ENCODE assay signal across 38 cellular contexts in genomic region chrX:155329293-155329692, GRCh38. TPM values are rescaled to one million over a fixed set of nuclear protein-coding genes. Genes with fewer than 3 reads are reported as not detected.
"Had no signal": no experiment of that assay in that cellular context is flagged by ENCODE, and none has a peak within 500 bp of the region (broad histone marks: within the 10 kb centered on the region; RNA-seq: fewer than 3 reads in every experiment).

No MANE protein-coding gene starts in this region.

- H3K4me3 ChIP-seq: ascending aorta, esophagus squamous epithelium, gastroesophageal sphincter, heart right ventricle had no signal

- FAIRE-seq: bronchial epithelial cell, endometrium, endothelial cell of umbilical vein had no signal

- DNase-seq: activated CD4-positive, alpha-beta memory T cell treated with anti-CD3 and anti-CD28 coated beads for 36 hours; activated CD4-positive, alpha-beta T cell treated with anti-CD3 and anti-CD28 coated beads for 36 hours; activated CD4-positive, alpha-beta T cell treated with anti-CD3 and anti-CD28 coated beads, Interleukin-2, amount 10 ng/mL, durations not matched to agents 24 days and 14 days; activated CD4-positive, CD25-positive, alpha-beta regulatory T cell; activated CD4-positive, CD25-positive, alpha-beta regulatory T cell treated with anti-CD3 and anti-CD28 coated beads, Interleukin-2, amount 50 U/mL, for 72 hours; activated CD8-positive, alpha-beta memory T cell treated with anti-CD3 and anti-CD28 coated beads, Interleukin-2, amount 10 ng/mL, durations not matched to agents 7 days and 5 days; activated CD8-positive, alpha-beta memory T cell treated with anti-CD3 and anti-CD28 coated beads, Interleukin-2, amount 50 U/mL, for 4 hours; activated CD8-positive, alpha-beta T cell treated with anti-CD3 and anti-CD28 coated beads, Interleukin-2, amount 10 ng/mL, durations not matched to agents 7 days and 5 days; activated effector memory CD4-positive, alpha-beta T cell treated with anti-CD3 and anti-CD28 coated beads, Interleukin-2, amount 50 U/mL, for 16 hours; activated naive CD4-positive, alpha-beta T cell treated with anti-CD3 and anti-CD28 coated beads for 36 hours; activated naive CD8-positive, alpha-beta T cell treated with anti-CD3 and anti-CD28 coated beads, Interleukin-2, amount 10 ng/mL, durations not matched to agents 7 days and 5 days; activated T-cell treated with anti-CD3 and anti-CD28 coated beads, Interleukin-2, amount 50 U/mL, for 1 hour; activated T-cell treated with anti-CD3 and anti-CD28 coated beads, Interleukin-2, amount 50 U/mL, for 48 hours; brain microvascular endothelial cell; cortex of kidney; effector CD8-positive, alpha-beta T cell; esophagus squamous epithelium; foreskin melanocyte; heart right ventricle; T-helper 2 cell had no signal

- H3K4me1 ChIP-seq: ascending aorta, esophagus squamous epithelium, gastroesophageal sphincter, heart right ventricle had no signal

- H3K27me3 ChIP-seq: ascending aorta, brain microvascular endothelial cell, esophagus squamous epithelium, gastroesophageal sphincter, heart right ventricle had no signal

- H3K27ac ChIP-seq: ascending aorta, brain microvascular endothelial cell, epithelial cell of prostate, esophagus squamous epithelium, gastroesophageal sphincter, heart right ventricle had no signal

- H3K36me3 ChIP-seq: ascending aorta, brain microvascular endothelial cell, esophagus squamous epithelium, gastroesophageal sphincter, heart right ventricle had no signal

- H3K9me3 ChIP-seq: esophagus squamous epithelium, gastroesophageal sphincter had no signal

- ATAC-seq: activated CD4-positive, alpha-beta T cell treated with anti-CD3 and anti-CD28 coated beads for 36 hours; activated CD8-positive, alpha-beta memory T cell treated with anti-CD3 and anti-CD28 coated beads, Interleukin-2, amount 10 ng/mL, durations not matched to agents 7 days and 5 days; activated CD8-positive, alpha-beta T cell treated with anti-CD3 and anti-CD28 coated beads, Interleukin-2, amount 10 ng/mL, durations not matched to agents 7 days and 5 days; activated naive CD4-positive, alpha-beta T cell treated with anti-CD3 and anti-CD28 coated beads, Interleukin-2, amount 50 U/mL, for 72 hours; gastroesophageal sphincter; heart right ventricle had no signal

RNA-seq across cellular contexts. Expression of gene F8A2, which starts 52.6 kb away (rescaled TPM):
- total RNA-seq: activated CD4-positive, alpha-beta memory T cell treated with anti-CD3 and anti-CD28 coated beads for 36 hours; activated CD4-positive, alpha-beta T cell treated with anti-CD3 and anti-CD28 coated beads for 36 hours; activated CD4-positive, alpha-beta T cell treated with anti-CD3 and anti-CD28 coated beads, Interleukin-2, amount 10 ng/mL, durations not matched to agents 24 days and 14 days; activated CD8-positive, alpha-beta memory T cell treated with anti-CD3 and anti-CD28 coated beads for 36 hours; activated CD8-positive, alpha-beta memory T cell treated with anti-CD3 and anti-CD28 coated beads, Interleukin-2, amount 10 ng/mL, durations not matched to agents 7 days and 5 days; activated CD8-positive, alpha-beta T cell treated with anti-CD3 and anti-CD28 coated beads, Interleukin-2, amount 10 ng/mL, durations not matched to agents 7 days and 5 days; activated naive CD4-positive, alpha-beta T cell treated with anti-CD3 and anti-CD28 coated beads for 36 hours; activated naive CD4-positive, alpha-beta T cell treated with anti-CD3 and anti-CD28 coated beads, Interleukin-2, amount 50 U/mL, for 72 hours; activated naive CD8-positive, alpha-beta T cell treated with anti-CD3 and anti-CD28 coated beads, Interleukin-2, amount 10 ng/mL, durations not matched to agents 7 days and 5 days; activated T-helper 1 cell treated with anti-CD3 and anti-CD28 coated beads, Interleukin-12 subunit alpha, Interleukin-12 subunit beta, Interleukin-2, Interleukin-4 antibody, amounts not matched to agents 30 ng/mL and 10 ng/mL and 1 ng/mL, durations not matched to agents 14 hours and 24 hours and 36 hours; activated T-helper 2 cell treated with anti-CD3 and anti-CD28 coated beads, Interferon-gamma antibody, Interleukin-2, Interleukin-4, amounts not matched to agents 10 μg/mL and 5 μg/mL and 100 μg/mL, durations not matched to agents 14 hours and 24 hours and 36 hours; ascending aorta; cardiac septum; cerebellum; dermis microvascular lymphatic vessel endothelial cell; endothelial cell of umbilical vein; esophagus squamous epithelium; fibroblast of lung; fibroblast of villous mesenchyme; gastroesophageal sphincter; glomerular endothelial cell; heart right ventricle; T-helper 1 cell treated with Interleukin-12 subunit alpha and Interleukin-12 subunit beta and Interleukin-4 antibody, amounts not matched to agents 30 ng/mL and 1 ng/mL, for 36 hours had no signal
- polyA plus RNA-seq: endothelial cell of umbilical vein, esophagus, fibroblast of lung, heart right ventricle had no signal
